Comparison of ENCODE assay signal across 12 cellular contexts in the genomic region with DNA sequence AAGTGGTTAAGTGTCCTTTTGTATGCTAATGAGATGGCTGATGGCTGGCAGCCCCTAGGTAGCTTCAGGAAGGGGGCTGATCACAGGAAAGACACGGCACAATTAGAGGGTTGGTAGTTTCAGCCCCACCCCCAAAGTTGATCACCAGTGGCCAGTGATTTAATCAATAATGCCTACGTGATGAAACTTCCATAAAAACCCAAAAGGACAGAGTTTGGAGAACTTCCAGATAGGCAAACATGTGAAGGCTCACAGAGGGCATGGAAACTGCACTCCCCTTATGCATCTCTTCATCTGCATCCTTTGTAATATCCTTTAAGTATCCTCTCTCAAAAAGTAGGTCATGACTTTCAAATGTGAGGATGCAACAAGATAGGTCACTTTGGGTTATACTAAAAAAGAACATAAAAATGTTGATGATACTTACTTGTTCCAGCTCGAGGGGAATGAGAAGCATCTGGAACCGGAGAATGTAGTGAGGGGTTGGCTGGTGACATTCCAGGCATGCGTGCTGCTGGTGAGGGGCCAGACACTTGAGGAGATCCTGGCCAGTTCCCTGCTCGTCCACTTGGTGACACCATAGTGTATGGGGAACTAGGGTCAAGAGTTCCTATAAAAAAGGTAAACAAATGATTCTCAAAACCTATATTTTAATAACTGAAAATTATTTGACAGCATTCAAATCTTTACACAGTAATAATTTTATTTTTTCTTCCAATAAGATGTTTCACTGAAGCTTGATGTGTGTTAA. TPM values are rescaled to one million over a fixed set of nuclear protein-coding genes. Genes with fewer than 3 reads are reported as not detected.
DNase-seq lines count a peak whose midpoint lies in the region; ATAC-seq, FAIRE-seq and TF ChIP-seq lines count a peak whose summit lies in the region.
"Had no signal": no experiment of that assay in that cellular context is flagged by ENCODE, and none has a peak within 500 bp of the region (broad histone marks: within the 10 kb centered on the region; RNA-seq: fewer than 3 reads in every experiment).

No MANE protein-coding gene starts in this region.

- peaks cover 25 to 50% (median 40%) of the 10 kb centered on the region in 3 donors for H3K36me3 Mint-ChIP-seq in immature natural killer cell

- H3K4me1 Mint-ChIP-seq in immature natural killer cell: peaks cover 22 to 24% of the 10 kb centered on the region in 2 donors

- H3K9me3 ChIP-seq in heart right ventricle (no peaks in the 10 kb centered on the region), adipocyte (ENCODE audit: control insufficient read depth, low read length) (no peaks in the 10 kb centered on the region), tibial nerve (no peaks in the 10 kb centered on the region)

- H3K27me3 ChIP-seq in heart right ventricle (peaks cover 0 to 52% (median 0%) of the 10 kb centered on the region in 7 donors), adipocyte (replicated peaks; ENCODE audit: control insufficient read depth, insufficient read depth, low read length) (peaks cover 3% of the 10 kb centered on the region), tibial nerve (peaks cover 0 to 3% of the 10 kb centered on the region in 2 donors)

- H3K9me3 Mint-ChIP-seq in immature natural killer cell: no peaks in the 10 kb centered on the region
- H3K9me3 Mint-ChIP-seq: CD8-positive, alpha-beta T cell had no signal

- intact Hi-C loops in heart right ventricle (cut with DNase I): loop anchor here in 4 of 10 donors (10.0 kb wide), 2 partner anchors 131 to 141 kb away; no protein-coding TSS in a partner anchor
- intact Hi-C loops in left cardiac atrium (cut with DNase I): loop anchor here (5.0 to 10.0 kb wide), 2 partner anchors 68 to 121 kb away; no protein-coding TSS in a partner anchor

- peaks cover 3 to 8% (median 3%) of the 10 kb centered on the region in 3 donors for H3K27me3 Mint-ChIP-seq in immature natural killer cell (ENCODE audit: low read depth in 3 of 3)

- peaks cover 0 to 100% (median 0%) of the 10 kb centered on the region in 9 donors for H3K36me3 ChIP-seq in heart right ventricle
- H3K36me3 ChIP-seq in adipocyte (ENCODE audit: control insufficient read depth, insufficient read depth, low read length, severe bottlenecking): peaks cover 63% of the 10 kb centered on the region
- peaks cover 0 to 48% (median 0%) of the 10 kb centered on the region in 3 donors for H3K36me3 ChIP-seq in tibial nerve

- H3K4me3 Mint-ChIP-seq in immature natural killer cell: peak overlapping the region; percentile 14 to 66 (median 42)
- H3K4me3 Mint-ChIP-seq: CD8-positive, alpha-beta T cell had no signal

- TF ChIP-seq POLR2A in tibial nerve (IDR thresholded peaks at IDR 0.05): no peak
- no peak for TF ChIP-seq POLR2A in H54 (IDR thresholded peaks at IDR 0.05; ENCODE audit: low read depth, low read length)

- H3K9ac ChIP-seq in adipocyte (ENCODE audit: low read length): no peak overlapping the region

- H3K27ac Mint-ChIP-seq in immature natural killer cell: peak overlapping the region; percentile 79 to 92 (median 89)

- no peak for TF ChIP-seq EP300 in tibial nerve (IDR thresholded peaks at IDR 0.05)

- H3K4me3 ChIP-seq in heart right ventricle (no peak overlapping the region), adipocyte (ENCODE audit: low read length) (no peak overlapping the region), tibial nerve (no peak overlapping the region)
- H3K4me3 ChIP-seq: skin epidermis had no signal

- H3K4me1 ChIP-seq in heart right ventricle: no peaks in the 10 kb centered on the region
- no peaks in the 10 kb centered on the region for H3K4me1 ChIP-seq in adipocyte (ENCODE audit: control insufficient read depth, insufficient read depth, low read length)
- no peaks in the 10 kb centered on the region for H3K4me1 ChIP-seq in tibial nerve

- ATAC-seq in heart right ventricle: peak in 1 of 8 donors; percentile 41
- ATAC-seq in left cardiac atrium: no peak
- ATAC-seq in GM18511 (IDR thresholded peaks at IDR 0.05; ENCODE audit: unreplicated experiment): no peak

- H3K27ac ChIP-seq in heart right ventricle (no peak overlapping the region), tibial nerve (no peak overlapping the region)
- H3K27ac ChIP-seq: skin epidermis had no signal

- DNase-seq in heart right ventricle: no peak
- DNase-seq in left cardiac atrium: no peak
- DNase-seq in adipocyte (ENCODE audit: low read depth): peak; percentile 63
- DNase-seq in immature natural killer cell: no peak
- no peak for DNase-seq in tibial nerve (ENCODE audit: low spot score in 2 of 2)
- no peak for DNase-seq in activated naive CD4-positive, alpha-beta T cell (lab: John Stamatoyannopoulos, UW)
- no peak for DNase-seq in H54 (ENCODE audit: insufficient read length, low spot score)

- TF ChIP-seq CTCF in heart right ventricle (IDR thresholded peaks at IDR 0.05) (peak in 6 of 9 donors; percentile 27 to 47 (median 38)), tibial nerve (IDR thresholded peaks at IDR 0.05) (peak in 3 of 5 experiments; percentile 10 to 32 (median 23))

- FAIRE-seq in H54 (lab: Jason Lieb, UNC): no peak
- FAIRE-seq: TTC549 had no signal

- WGBS in heart right ventricle, 2 donors: 30 to 39% methylated on average over 6 of the region's 6 CpGs
- 16 to 36% methylated on average over 6 of the region's 6 CpGs for WGBS in tibial nerve, 2 donors

RNA-seq across cellular contexts. Expression of a gene that starts 16.7 kb away (rescaled TPM):
- total RNA-seq in heart right ventricle (10 to 100 TPM in 1 of 10 donors, 1 to 10 TPM in 9; 3.4 to 11.9 (median 4.9) TPM), left cardiac atrium (1 to 10 TPM; 6.7 to 8.2 TPM), tibial nerve (10 to 100 TPM; 19.0 to 24.5 (median 21.4) TPM)
- polyA plus RNA-seq in heart right ventricle (1 to 10 TPM; 2.6 to 4.0 TPM), immature natural killer cell (10 to 100 TPM; 21.3 to 53.7 (median 51.3) TPM)

RNA-seq across cellular contexts. Expression of a gene that starts 40.8 kb away (rescaled TPM):
- not detected for total RNA-seq in heart right ventricle
- not detected for polyA plus RNA-seq in heart right ventricle
- not detected for total RNA-seq in left cardiac atrium
- not detected for polyA plus RNA-seq in immature natural killer cell
- not detected for total RNA-seq in tibial nerve
- total RNA-seq: CD8-positive, alpha-beta T cell; NCI-H460 had no signal
